Comparison of ENCODE assay signal across 8 cellular contexts in genomic region chr1:1407101-1407956, GRCh38. TPM values are rescaled to one million over a fixed set of nuclear protein-coding genes. Genes with fewer than 3 reads are reported as not detected.
DNase-seq lines count a peak whose midpoint lies in the region; ATAC-seq and TF ChIP-seq lines count a peak whose summit lies in the region.

Gene MRPL20, minus strand, starts transcription at chr1:1407293. Its CDS starts 76 bp downstream, at chr1:1407217.

- BruUV-seq in PC-3 (replicated peaks; lab: Mats Ljungman, UMichigan) = no TSS peak

- H3K27ac ChIP-seq in PC-3 (ENCODE audit: low read length) = peak within 1 kb of the TSS; percentile 61
- peak within 1 kb of the TSS; percentile 67 to 83 for H3K27ac ChIP-seq in mucosa of rectum (ENCODE audit: low read depth in 2 of 2, low read length in 2 of 2)

- H3K4me2 ChIP-seq in PC-3 (ENCODE audit: low read length) = peak within 1 kb of the TSS; percentile 99

- DNase-seq in DMS153 treated with DMSO at 0.1 percent for 48 hours (lab: John Stamatoyannopoulos, UW; ENCODE audit: unreplicated experiment) (peak; percentile 91), PC-3 (peak; percentile 96), activated T-cell treated with anti-CD3 and anti-CD28 coated beads for 48 hours (ENCODE audit: low read depth) (peak; percentile 95), erythroblast (lab: John Stamatoyannopoulos, UW) (peak; percentile 95)
- DNase-seq in Jurkat, Clone E6-1 (ENCODE audit: low read depth, low spot score) = peak; percentile 91
- peak; percentile 97 for DNase-seq in stimulated activated CD8-positive, alpha-beta memory T cell treated with anti-CD3 and anti-CD28 coated beads, Interleukin-4, amount 100 ng/mL, for 48 hours

- POLR2A ChIA-PET in PC-3 (lab: Charles Lee; ENCODE audit: unreplicated experiment) = interaction anchor here (0.6 kb wide), 2 partner anchors 26 to 347 kb away, joined by 3 to 4 read pairs; no protein-coding TSS in a partner anchor

- H4K20me1 ChIP-seq in PC-3 (ENCODE audit: low read length) = 0 out of 2 replicates have a peak, but pooled peaks cover 4% of the 10 kb centered on the region

- no peaks in the 10 kb centered on the region for H3K9me2 ChIP-seq in PC-3 (replicated peaks; ENCODE audit: low read length)

- peak within 1 kb of the TSS; percentile 93 for H3K9ac ChIP-seq in PC-3 (ENCODE audit: low read length)
- H3K9ac ChIP-seq in mucosa of rectum (ENCODE audit: low read depth in 1 of 2, low read length in 2 of 2) = peak within 1 kb of the TSS; percentile 79 to 90

- CTCF ChIA-PET in PC-3 (lab: Charles Lee) = interaction anchor here (0.8 kb wide), 1 partner anchor 97 kb away, joined by 5 read pairs; no protein-coding TSS in a partner anchor

- peak; percentile 25; the same call in 1 of the 2 replicates for TF ChIP-seq CTCF in PC-3 (conservative IDR thresholded peaks at IDR 0.05; ENCODE audit: low read depth, low read length)

- H3F3A ChIP-seq in PC-3 (ENCODE audit: low read length, unreplicated experiment) = peaks cover 4% of the 10 kb centered on the region

- intact Hi-C loops in PC-3 (cut with micrococcal nuclease) = loop anchor here (1.0 kb wide), 1 partner anchor 64 kb away; the partner anchor contains the start of gene ATAD3B

- TF ChIP-seq POLR2A in erythroblast (IDR thresholded peaks at IDR 0.05; ENCODE audit: low read length) = peak; percentile 92

- H2AFZ ChIP-seq in PC-3 (ENCODE audit: low read length) = peak within 1 kb of the TSS; percentile 68

- no peaks in the 10 kb centered on the region for H3K9me3 ChIP-seq in PC-3 (ENCODE audit: low read length)
- no peaks in the 10 kb centered on the region for H3K9me3 ChIP-seq in mucosa of rectum (ENCODE audit: control insufficient read depth in 2 of 2, low read length in 2 of 2)

- H3K27me3 ChIP-seq in PC-3 (ENCODE audit: low read length) (no peaks in the 10 kb centered on the region), mucosa of rectum (ENCODE audit: control insufficient read depth in 2 of 2, insufficient read depth in 2 of 2, low read length in 2 of 2) (no peaks in the 10 kb centered on the region)

- H3K36me3 ChIP-seq in PC-3 (ENCODE audit: low read depth, low read length) (peaks cover 28% of the 10 kb centered on the region), mucosa of rectum (ENCODE audit: control insufficient read depth in 2 of 2, insufficient read depth in 2 of 2, low read length in 2 of 2) (peaks cover 11 to 24% of the 10 kb centered on the region in 2 donors)

- peak; percentile 88 for ATAC-seq in GM21619 (IDR thresholded peaks at IDR 0.05; ENCODE audit: unreplicated experiment)
- peak; percentile 90 for ATAC-seq in PC-3

- peaks cover 60% of the 10 kb centered on the region for H3K79me2 ChIP-seq in PC-3 (ENCODE audit: low read length)

- H3K4me1 ChIP-seq in PC-3 (ENCODE audit: insufficient read depth, low read length) = peaks cover 21% of the 10 kb centered on the region
- H3K4me1 ChIP-seq in mucosa of rectum (ENCODE audit: control insufficient read depth in 2 of 2, insufficient read depth in 2 of 2, low read length in 2 of 2) = peaks cover 13 to 18% of the 10 kb centered on the region in 2 donors

- peak within 1 kb of the TSS; percentile 91 for H3K4me3 ChIP-seq in Jurkat, Clone E6-1 (ENCODE audit: low read length)
- H3K4me3 ChIP-seq in PC-3 (ENCODE audit: low read length) = peak within 1 kb of the TSS; percentile 84
- peak within 1 kb of the TSS; percentile 91 to 94 for H3K4me3 ChIP-seq in mucosa of rectum (ENCODE audit: low read length in 2 of 2)

RNA-seq across cellular contexts. Expression of gene MRPL20, which starts in this region (rescaled TPM):
- polyA plus RNA-seq in Jurkat, Clone E6-1 (2012; ENCODE audit: insufficient read depth, insufficient read length) = 231 TPM
- total RNA-seq in PC-3 (2014; rRNA removed) = 439 and 506 TPM in 2 replicates

Comparison
In these comparisons a context has a peak if more than half of its experiments do, and no peak if none do; other contexts are left out.
1. Peak in every context shown above with its lines: DNase-seq, ATAC-seq, H3K4me3 ChIP-seq and H3K27ac ChIP-seq.